Comparison of ENCODE assay signal across 2 cellular contexts in genomic region chr4:8637456-8637984, GRCh38.
A peak's percentile ranks its signal among the peaks of the same experiment; 100 is the strongest.
TF ChIP-seq lines count a peak whose summit lies in the region.

No MANE protein-coding gene starts in this region.

TF ChIP-seq in Ishikawa, 13 proteins besides CTCF, POLR2A, EP300 and RAD21 (continued from another document):
- no peak for TF ChIP-seq REST (IDR thresholded peaks at IDR 0.05; ENCODE audit: low read depth)
- TF ChIP-seq USF1 (IDR thresholded peaks at IDR 0.05), result peak; percentile 61

TF ChIP-seq in K562, 482 proteins besides CTCF, POLR2A, EP300 and RAD21 (continued from another document):
- TF ChIP-seq FOXP4 (CRISPR knock-in tag; IDR thresholded peaks at IDR 0.05; ENCODE audit: borderline replicate concordance) (no peak), RAD51 (IDR thresholded peaks at IDR 0.05; ENCODE audit: borderline replicate concordance, low read depth) (peak; percentile 53), ZNF311 (CRISPR knock-in tag; IDR thresholded peaks at IDR 0.05) (no peak), PTRF (tag; IDR thresholded peaks at IDR 0.05) (no peak), EP400 (IDR thresholded peaks at IDR 0.05) (no peak), EHMT2 (IDR thresholded peaks at IDR 0.05) (no peak), ATF2 (CRISPR knock-in tag; IDR thresholded peaks at IDR 0.05) (no peak), PHTF2 (CRISPR knock-in tag; IDR thresholded peaks at IDR 0.05) (no peak), MYBL2 (IDR thresholded peaks at IDR 0.05; ENCODE audit: low read depth) (no peak), MYBL2 (CRISPR knock-in tag; IDR thresholded peaks at IDR 0.05; ENCODE audit: borderline replicate concordance) (no peak), TRIM24 (IDR thresholded peaks at IDR 0.05) (no peak), USF1 (CRISPR knock-in tag; IDR thresholded peaks at IDR 0.05) (peak; percentile 73), CLOCK (CRISPR knock-in tag; IDR thresholded peaks at IDR 0.05; ENCODE audit: borderline replicate concordance) (no peak)
TF ChIP-seq in K562: peak in this region for 3.
